24 cellular contexts compared by ENCODE assay signal in genomic region chr1:67785847-67786753, GRCh38. TPM values are rescaled to one million over a fixed set of nuclear protein-coding genes. Genes with fewer than 3 reads are reported as not detected.
A peak's percentile ranks its signal among the peaks of the same experiment; 100 is the strongest.
DNase-seq lines count a peak whose midpoint lies in the region; ATAC-seq, FAIRE-seq and TF ChIP-seq lines count a peak whose summit lies in the region.
"Had no signal": no experiment of that assay in that cellular context is flagged by ENCODE, and none has a peak within 500 bp of the region (broad histone marks: within the 10 kb centered on the region; RNA-seq: fewer than 3 reads in every experiment).

No MANE protein-coding gene starts in this region.

- no peaks in the 10 kb centered on the region for H3K9me2 ChIP-seq in PC-9 (ENCODE audit: insufficient read depth)

- H3K36me3 ChIP-seq in endothelial cell of umbilical vein (ENCODE audit: control insufficient read depth in 2 of 2, extremely low read depth in 1 of 2, insufficient read depth in 2 of 2, low read length in 2 of 2) = no peaks in the 10 kb centered on the region
- H3K36me3 ChIP-seq in PC-9 (ENCODE audit: low read depth) = no peaks in the 10 kb centered on the region
- no peaks in the 10 kb centered on the region for H3K36me3 ChIP-seq in breast epithelium
- H3K36me3 ChIP-seq: BE2C, neutrophil, SJCRH30 had no signal

- DNase-seq in Right ventricle myocardium inferior (ENCODE audit: missing footprints) = no peak
- DNase-seq in cardiac septum (ENCODE audit: low spot score) = no peak
- DNase-seq in endothelial cell of umbilical vein (ENCODE audit: low read depth, low spot score) = peak; percentile 84
- DNase-seq in lung microvascular endothelial cell (ENCODE audit: low read depth in 2 of 2) = peak; percentile 56 to 74
- DNase-seq in PC-9 = no peak
- no peak for DNase-seq in breast epithelium (ENCODE audit: low spot score in 2 of 2)
- DNase-seq in GM19238 (ENCODE audit: insufficient read length, low spot score) = no peak
- DNase-seq in GM19240 (ENCODE audit: insufficient read length, low spot score) = no peak
- DNase-seq: activated CD8-positive, alpha-beta memory T cell treated with anti-CD3 and anti-CD28 coated beads for 24 hours; activated T-cell treated with anti-CD3 and anti-CD28 coated beads, Interleukin-2, amount 50 U/mL, for 72 hours; BE2C; body of pancreas; COR-L47; cortex of kidney; NCI-H1694; NCI-H774; SJCRH30; stimulated activated CD4-positive, alpha-beta T cell treated with anti-CD3 and anti-CD28 coated beads, Interleukin-15, amount 100 ng/mL, for 24 hours; T-helper 2 cell; testis had no signal

- H3K4me2 ChIP-seq in endothelial cell of umbilical vein (ENCODE audit: insufficient read depth, low read length) (peak overlapping the region; percentile 31), PC-9 (no peak overlapping the region)

- H2AFZ ChIP-seq in endothelial cell of umbilical vein (ENCODE audit: low read depth, low read length) = no peak overlapping the region
- H2AFZ ChIP-seq in PC-9 = no peak overlapping the region

- intact Hi-C loops in Right ventricle myocardium inferior (cut with DNase I) (no loop called here), cardiac septum (cut with DNase I) (no loop called here), endothelial cell of umbilical vein (cut with micrococcal nuclease) (no loop called here), PC-9 (cut with micrococcal nuclease; ENCODE audit: unreplicated experiment) (no loop called here), breast epithelium (cut with DNase I; ENCODE audit: low total_unique reads) (no loop called here)

- peaks cover 2% of the 10 kb centered on the region; the same call in 1 of the 2 replicates for H3F3A ChIP-seq in PC-9 (ENCODE audit: insufficient read depth, low read depth)

- TF ChIP-seq CTCF in endothelial cell of umbilical vein (IDR thresholded peaks at IDR 0.05; ENCODE audit: extremely low read depth in 1 of 2, insufficient read depth in 1 of 2, low read depth in 1 of 2, low read length in 2 of 2) = no peak
- TF ChIP-seq CTCF in PC-9 (conservative IDR thresholded peaks at IDR 0.05) = no peak
- no peak for TF ChIP-seq CTCF in breast epithelium (IDR thresholded peaks at IDR 0.05)

- POLR2A ChIA-PET in endothelial cell of umbilical vein (lab: Charles Lee) (no interaction called here), PC-9 (lab: Charles Lee; ENCODE audit: unreplicated experiment) (no interaction called here)

- BruUV-seq in endothelial cell of umbilical vein (replicated peaks; lab: Mats Ljungman, UMichigan) = no TSS peak
- BruUV-seq in PC-9 (replicated peaks; lab: Mats Ljungman, UMichigan) = no TSS peak

- H3K27ac ChIP-seq in endothelial cell of umbilical vein (ENCODE audit: insufficient read depth, low read depth, low read length) (peak overlapping the region; percentile 91), PC-9 (no peak overlapping the region), breast epithelium (peak overlapping the region in 1 of 2 donors; percentile 61)
- H3K27ac ChIP-seq: 22Rv1, body of pancreas, HL-60, neutrophil, SJCRH30, testis had no signal

- no peak overlapping the region for H3K4me3 ChIP-seq in endothelial cell of umbilical vein (replicated peaks in 1 of 3; ENCODE audit: insufficient read depth in 1 of 3, low read depth in 1 of 3, low read length in 3 of 3)
- H3K4me3 ChIP-seq in PC-9 = no peak overlapping the region
- no peak overlapping the region for H3K4me3 ChIP-seq in breast epithelium
- H3K4me3 ChIP-seq: body of pancreas, SJCRH30, testis had no signal

- TF ChIP-seq POLR2A in endothelial cell of umbilical vein (IDR thresholded peaks at IDR 0.05; ENCODE audit: low read depth, low read length) (no peak), breast epithelium (IDR thresholded peaks at IDR 0.05) (no peak)

- peak overlapping the region; percentile 51 for H3K9ac ChIP-seq in endothelial cell of umbilical vein (replicated peaks; ENCODE audit: extremely low read depth, insufficient read depth, low read length)

- H3K27me3 ChIP-seq in endothelial cell of umbilical vein (ENCODE audit: control insufficient read depth in 2 of 2, insufficient read depth in 2 of 2, low read length in 2 of 2) (no peaks in the 10 kb centered on the region), PC-9 (ENCODE audit: insufficient read depth, low read depth) (no peaks in the 10 kb centered on the region), breast epithelium (no peaks in the 10 kb centered on the region)
- H3K27me3 ChIP-seq: BE2C, body of pancreas, neutrophil, SJCRH30, testis had no signal

- peak; percentile 34 for ATAC-seq in Right ventricle myocardium inferior
- ATAC-seq: activated naive CD4-positive, alpha-beta T cell treated with anti-CD3 and anti-CD28 coated beads, Interleukin-2, amount 50 U/mL, for 72 hours; activated T-cell treated with anti-CD3 and anti-CD28 coated beads, Interleukin-2, amount 50 U/mL, for 72 hours; body of pancreas had no signal

- dilution Hi-C loops in endothelial cell of umbilical vein (cut with MboI; ENCODE audit: extremely low pct_ligation_motif_present, low sequenced_read_pairs) = no loop called here

- CTCF ChIA-PET in endothelial cell of umbilical vein (lab: Charles Lee) (interaction anchor here (0.9 to 1.9 kb wide), 8 partner anchors 9 to 224 kb away, joined by 3 to 5 read pairs (median 4); no protein-coding TSS in a partner anchor), PC-9 (lab: Charles Lee) (no interaction called here)

- H4K20me1 ChIP-seq in endothelial cell of umbilical vein (replicated peaks; ENCODE audit: control insufficient read depth, extremely low read depth, insufficient read depth, low read length) (peaks cover 3% of the 10 kb centered on the region), PC-9 (ENCODE audit: insufficient read depth) (no peaks in the 10 kb centered on the region)

- no peaks in the 10 kb centered on the region for H3K9me3 ChIP-seq in endothelial cell of umbilical vein (replicated peaks; ENCODE audit: control insufficient read depth, insufficient read depth, low read length)
- H3K9me3 ChIP-seq in PC-9 (ENCODE audit: insufficient read depth, low read depth) = no peaks in the 10 kb centered on the region
- H3K9me3 ChIP-seq in breast epithelium = no peaks in the 10 kb centered on the region
- H3K9me3 ChIP-seq: BE2C, body of pancreas, neutrophil, SJCRH30, testis had no signal

- no peak for FAIRE-seq in endothelial cell of umbilical vein (lab: Jason Lieb, UNC)

- no peaks in the 10 kb centered on the region for H3K9me1 ChIP-seq in endothelial cell of umbilical vein (replicated peaks; ENCODE audit: control insufficient read depth, extremely low read depth, insufficient read depth, low read length)

- peaks cover 61% of the 10 kb centered on the region for H3K4me1 ChIP-seq in endothelial cell of umbilical vein (ENCODE audit: control insufficient read depth, extremely low read depth, insufficient read depth, low read length)
- peaks cover 6% of the 10 kb centered on the region for H3K4me1 ChIP-seq in PC-9 (replicated peaks; ENCODE audit: insufficient read depth)
- no peaks in the 10 kb centered on the region for H3K4me1 ChIP-seq in breast epithelium
- H3K4me1 ChIP-seq: BE2C, body of pancreas, SJCRH30, testis had no signal

- peaks cover 85% of the 10 kb centered on the region for H3K79me2 ChIP-seq in endothelial cell of umbilical vein (ENCODE audit: control insufficient read depth, insufficient read depth, low read length)
- H3K79me2 ChIP-seq in PC-9 (ENCODE audit: low read depth) = peaks cover 37% of the 10 kb centered on the region

TF ChIP-seq in endothelial cell of umbilical vein, 7 proteins besides CTCF, POLR2A, EP300 and RAD21:
- TF ChIP-seq GATA2 (IDR thresholded peaks at IDR 0.05; ENCODE audit: insufficient read depth, insufficient read length, low read depth, low read length) (peak; percentile 25), FOS (IDR thresholded peaks at IDR 0.05; ENCODE audit: borderline replicate concordance, insufficient read depth, low read length) (peak; percentile 46), JUN (IDR thresholded peaks at IDR 0.05; ENCODE audit: borderline replicate concordance, insufficient read depth, insufficient read length, low read depth) (peak; percentile 49), EZH2 (IDR thresholded peaks at IDR 0.05; ENCODE audit: borderline replicate concordance, low read depth, low read length, severe bottlenecking) (no peak)

RNA-seq across cellular contexts. Expression of gene GNG12, which starts 47.2 kb away (rescaled TPM):
- total RNA-seq in Right ventricle myocardium inferior = 37.2 TPM
- total RNA-seq in cardiac septum = 38.8 TPM
- 145 and 152 TPM in 2 replicates for total RNA-seq in endothelial cell of umbilical vein
- polyA plus RNA-seq in endothelial cell of umbilical vein = 90.3 and 107 TPM in 2 replicates
- 109 and 110 TPM in 2 replicates for polyA plus RNA-seq in endothelial cell of umbilical vein (2011; cell fraction: cytosol; rRNA removed)
- polyA plus RNA-seq in endothelial cell of umbilical vein (2011; cell fraction: nucleus; rRNA removed) = 70.6 and 93.2 TPM in 2 replicates
- polyA plus RNA-seq in endothelial cell of umbilical vein (2012) = 77.5 and 122 TPM in 2 replicates
- 167 and 171 TPM in 2 replicates for polyA minus RNA-seq in endothelial cell of umbilical vein
- 21.4 TPM for polyA minus RNA-seq in endothelial cell of umbilical vein (2011; cell fraction: cytosol; rRNA and poly(A)+ RNA removed)
- 126 and 167 TPM in 2 replicates for polyA minus RNA-seq in endothelial cell of umbilical vein (2011; cell fraction: nucleus; rRNA and poly(A)+ RNA removed)
- 149 and 229 TPM in 2 replicates for total RNA-seq in lung microvascular endothelial cell
- 69.9 and 102 TPM in 2 replicates for total RNA-seq in PC-9 (2021)
- 100 to 1,000 TPM in 1 of 3 donors, 10 to 100 TPM in 2; 82.1 to 100 (median 87.5) TPM for total RNA-seq in breast epithelium

Comparison
In these comparisons a context has a peak if more than half of its experiments do, and no peak if none do; other contexts are left out.
1. DNase-seq: peak in endothelial cell of umbilical vein (single experiment) and lung microvascular endothelial cell (2 of 2); none in Right ventricle myocardium inferior (single experiment), cardiac septum (single experiment), PC-9 (0 of 2), breast epithelium (0 of 2), GM19238 (single experiment) and GM19240 (single experiment).